In genomic region chr2:240728827-240729226, GRCh38 we compare ENCODE assay signal across 21 cellular contexts. TPM values are rescaled to one million over a fixed set of nuclear protein-coding genes. Genes with fewer than 3 reads are reported as not detected.
DNase-seq lines count a peak whose midpoint lies in the region; ATAC-seq, FAIRE-seq and TF ChIP-seq lines count a peak whose summit lies in the region.
"Had no signal": no experiment of that assay in that cellular context is flagged by ENCODE, and none has a peak within 500 bp of the region (broad histone marks: within the 10 kb centered on the region; RNA-seq: fewer than 3 reads in every experiment).

No MANE protein-coding gene starts in this region.

- H3K36me3 ChIP-seq in HEK293 (ENCODE audit: control insufficient read depth in 2 of 2, insufficient read depth in 1 of 2, low read length in 2 of 2) (peaks cover 0 to 20% of the 10 kb centered on the region in 2 experiments; a peak in 2 of 3 replicates), WERI-Rb-1 (peaks cover 63% of the 10 kb centered on the region), neural cell (ENCODE audit: insufficient read depth, low read length) (no peaks in the 10 kb centered on the region), tibial artery (no peaks in the 10 kb centered on the region)

- peak; percentile 15 for TF ChIP-seq EP300 in neural cell (conservative IDR thresholded peaks at IDR 0.05; ENCODE audit: poor library complexity, severe bottlenecking)

- no peaks in the 10 kb centered on the region for H3K9me2 ChIP-seq in neural cell (ENCODE audit: insufficient read depth, low read length)

- H3K27ac ChIP-seq in HEK293 (ENCODE audit: extremely low read depth, low read depth, low read length) (no peak overlapping the region), WERI-Rb-1 (peak overlapping the region; percentile 74; the same call in 1 of the 2 replicates), neural cell (ENCODE audit: low read length) (no peak overlapping the region), tibial artery (no peak overlapping the region)
- H3K27ac ChIP-seq: KMS-11 had no signal

- no peak overlapping the region for H3K4me2 ChIP-seq in neural cell (ENCODE audit: low read length)
- H3K4me2 ChIP-seq: GM23338, KMS-11 had no signal

- DNase-seq in WERI-Rb-1 (no peak), fibroblast of mammary gland (ENCODE audit: low read depth) (peak; percentile 8), HTR-8/SVneo (ENCODE audit: insufficient read length, low spot score) (no peak), amygdala (lab: John Stamatoyannopoulos, UW) (no peak), left colon (no peak), tibial artery (no peak)
- DNase-seq: ACHN; COR-L47; GF-D8; MV-4-11; NCI-H1694 treated with DMSO at 0.1 percent for 48 hours; NCI-H510A; NCI-H748 treated with DMSO at 0.1 percent for 48 hours; NK-92 treated with Interleukin-12 subunit alpha and Interleukin-12 subunit beta, amount 100 ng/mL, for 24 hours; SHP77 treated with DMSO at 0.1 percent for 48 hours had no signal

- H3K9ac ChIP-seq in neural cell (ENCODE audit: low read length) = no peak overlapping the region
- H3K9ac ChIP-seq: KMS-11 had no signal

- no peak overlapping the region for H3K4me3 ChIP-seq in HEK293 (ENCODE audit: low read depth, low read length)
- H3K4me3 ChIP-seq in WERI-Rb-1 (ENCODE audit: low read depth, low read length) = no peak overlapping the region
- H3K4me3 ChIP-seq in fibroblast of mammary gland (ENCODE audit: control insufficient read depth, low read depth, low read length) = no peak overlapping the region
- no peak overlapping the region for H3K4me3 ChIP-seq in neural cell (ENCODE audit: low read length)
- H3K4me3 ChIP-seq in tibial artery = no peak overlapping the region
- H3K4me3 ChIP-seq: GM23338 had no signal

- no peak for FAIRE-seq in HTR-8/SVneo (lab: Jason Lieb, UNC)

- intact Hi-C loops in left colon (cut with DNase I, micrococcal nuclease) (no loop called here), tibial artery (cut with DNase I; ENCODE audit: low total_unique reads) (no loop called here)

- no peaks in the 10 kb centered on the region for H3K4me1 ChIP-seq in HEK293 (ENCODE audit: control insufficient read depth, insufficient read depth, low read length)
- no peaks in the 10 kb centered on the region for H3K4me1 ChIP-seq in tibial artery

- POLR2A ChIA-PET in HEK293 (lab: Yijun Ruan, JAX) = no interaction called here

- CTCF ChIA-PET in HEK293 (lab: Yijun Ruan, JAX) = no interaction called here

- H4K20me1 ChIP-seq in neural cell (ENCODE audit: insufficient read depth) = no peaks in the 10 kb centered on the region

- H3K9me3 ChIP-seq in HEK293 (ENCODE audit: control insufficient read depth, insufficient read depth, low read depth, low read length) (no peaks in the 10 kb centered on the region), WERI-Rb-1 (ENCODE audit: severe bottlenecking) (no peaks in the 10 kb centered on the region), neural cell (ENCODE audit: low read length) (no peaks in the 10 kb centered on the region), tibial artery (no peaks in the 10 kb centered on the region)

- no peak overlapping the region for H2AFZ ChIP-seq in neural cell (ENCODE audit: low read depth, low read length)
- H2AFZ ChIP-seq: GM23338 had no signal

- TF ChIP-seq CTCF in HEK293 (tag by site-specific recombination; IDR thresholded peaks at IDR 0.05) = no peak
- TF ChIP-seq CTCF in WERI-Rb-1 (IDR thresholded peaks at IDR 0.05; ENCODE audit: low read depth, low read length) = no peak
- TF ChIP-seq CTCF in fibroblast of mammary gland (conservative IDR thresholded peaks at IDR 0.05; ENCODE audit: control insufficient read depth, insufficient read depth, low read depth, low read length) = no peak
- no peak for TF ChIP-seq CTCF in neural cell (IDR thresholded peaks at IDR 0.05; ENCODE audit: poor library complexity, severe bottlenecking)
- no peak for TF ChIP-seq CTCF in tibial artery (IDR thresholded peaks at IDR 0.05)

- no peaks in the 10 kb centered on the region for H3F3A ChIP-seq in neural cell (ENCODE audit: insufficient read depth, low read length, poor library complexity, severe bottlenecking)

- no peaks in the 10 kb centered on the region for H3K79me2 ChIP-seq in neural cell (replicated peaks; ENCODE audit: insufficient read depth, low read length)

- ATAC-seq in left colon = no peak
- ATAC-seq: GM23338, HCT116 had no signal

- H3K27me3 ChIP-seq in WERI-Rb-1 (ENCODE audit: insufficient read depth, low read depth, severe bottlenecking) (no peaks in the 10 kb centered on the region), neural cell (ENCODE audit: insufficient read depth, low read depth, low read length) (no peaks in the 10 kb centered on the region), tibial artery (peaks cover 0 to 49% of the 10 kb centered on the region in 2 donors)

- no peak for TF ChIP-seq RAD21 in neural cell (conservative IDR thresholded peaks at IDR 0.05)

TF ChIP-seq in HEK293, 187 proteins besides CTCF, POLR2A, EP300 and RAD21:
- TF ChIP-seq ZNF513 (tag by site-specific recombination; IDR thresholded peaks at IDR 0.05) = no peak
- TF ChIP-seq ZNF664 (tag by site-specific recombination; IDR thresholded peaks at IDR 0.05) = peak; percentile 92

TF ChIP-seq in neural cell, 6 proteins besides CTCF, POLR2A, EP300 and RAD21:
- TF ChIP-seq POLR2AphosphoS5 (IDR thresholded peaks at IDR 0.05) = peak; percentile 31
- TF ChIP-seq TAF1 (IDR thresholded peaks at IDR 0.05; ENCODE audit: low read depth) = no peak

RNA-seq across cellular contexts. Expression of gene AQP12A, which starts 37.2 kb away (rescaled TPM):
- not detected in 2 replicates for polyA plus RNA-seq in neural cell
- polyA minus RNA-seq in neural cell = not detected in 2 replicates
- total RNA-seq in left colon = 1 to 10 TPM in 1 of 2 donors, under 1 TPM in 1; 0.92 to 4.0 TPM
- total RNA-seq: GM23338, RPMI7951 had no signal
- polyA plus RNA-seq: GM23338 had no signal

RNA-seq across cellular contexts. Expression of gene AQP12B, which starts 46.1 kb away (rescaled TPM):
- polyA plus RNA-seq in neural cell = not detected in 2 replicates
- polyA minus RNA-seq in neural cell = not detected in 2 replicates
- 1 to 10 TPM in 1 of 2 donors, under 1 TPM in 1; 0.85 to 2.4 TPM for total RNA-seq in left colon
- total RNA-seq: GM23338, RPMI7951 had no signal
- polyA plus RNA-seq: GM23338 had no signal
